ENCODE assay signal across 13 cellular contexts in the genomic region with DNA sequence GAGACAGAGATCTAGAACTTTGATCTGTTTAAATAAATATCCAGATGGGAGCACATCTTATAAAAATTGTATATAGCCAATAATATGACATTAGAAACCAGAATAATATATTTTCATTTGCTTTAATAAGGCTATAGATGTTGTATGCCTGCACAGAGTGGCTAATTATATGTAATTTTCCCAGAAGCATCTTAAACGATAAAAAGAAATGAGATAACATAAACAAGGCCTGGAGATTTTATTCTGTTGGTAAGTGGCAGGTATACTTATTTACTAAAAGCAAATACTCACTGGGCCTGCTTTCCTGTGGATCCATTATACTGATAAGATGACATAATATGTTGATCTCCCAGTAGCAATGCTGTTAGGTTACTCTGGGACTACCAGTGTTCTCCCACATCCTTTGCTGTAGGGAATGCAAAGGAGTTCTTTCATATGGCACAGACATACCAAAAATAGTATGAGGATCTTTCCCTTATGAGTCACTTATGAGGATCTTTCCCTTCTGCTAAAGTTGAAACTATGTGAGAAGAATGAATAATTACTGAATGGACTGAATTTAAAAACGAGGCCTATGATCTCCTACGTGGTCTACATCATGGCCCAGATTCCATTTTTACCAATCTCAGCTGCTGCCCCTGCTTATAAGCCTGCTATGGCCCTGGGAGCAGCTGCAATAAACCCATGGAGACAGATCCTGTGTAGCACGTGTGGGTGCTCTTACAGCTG.
A peak's percentile ranks its signal among the peaks of the same experiment; 100 is the strongest.
DNase-seq lines count a peak whose midpoint lies in the region; FAIRE-seq and TF ChIP-seq lines count a peak whose summit lies in the region.
"Had no signal": no experiment of that assay in that cellular context is flagged by ENCODE, and none has a peak within 500 bp of the region (broad histone marks: within the 10 kb centered on the region; RNA-seq: fewer than 3 reads in every experiment).

No MANE protein-coding gene starts in this region.

- DNase-seq in EH (ENCODE audit: low read depth) (peak; percentile 97), RCC 7860 (ENCODE audit: low spot score) (peak; percentile 73), epidermal melanocyte (ENCODE audit: insufficient read length, low spot score) (peak; percentile 37), non-pigmented ciliary epithelial cell (ENCODE audit: low read depth) (peak; percentile 92), tibial nerve (ENCODE audit: low spot score in 2 of 2) (no peak), suprapubic skin (ENCODE audit: low spot score in 2 of 2) (no peak), endothelial cell (ENCODE audit: low spot score) (no peak), NCI-H1092 (lab: John Stamatoyannopoulos, UW) (no peak)
- DNase-seq: activated CD4-positive, alpha-beta T cell treated with anti-CD3 and anti-CD28 coated beads, Interleukin-2, amount 10 ng/mL, durations not matched to agents 24 days and 14 days; activated naive CD4-positive, alpha-beta T cell treated with anti-CD3 and anti-CD28 coated beads, Interleukin-2, amount 10 ng/mL, durations not matched to agents 7 days and 5 days; stimulated activated CD4-positive, alpha-beta T cell treated with anti-CD3 and anti-CD28 coated beads, Interleukin-2, amount 100 ng/mL, for 24 hours had no signal

- TF ChIP-seq POLR2A in tibial nerve (IDR thresholded peaks at IDR 0.05), result no peak
- TF ChIP-seq POLR2A in suprapubic skin (IDR thresholded peaks at IDR 0.05), result no peak

- TF ChIP-seq EP300 in tibial nerve (IDR thresholded peaks at IDR 0.05) (no peak), suprapubic skin (IDR thresholded peaks at IDR 0.05) (no peak)

- H3K4me3 Mint-ChIP-seq in endothelial cell (ENCODE audit: unreplicated experiment), result no peak overlapping the region
- H3K4me3 Mint-ChIP-seq: activated CD4-positive, alpha-beta T cell treated with anti-CD3 and anti-CD28 coated beads, Interleukin-2, amount 10 ng/mL, durations not matched to agents 24 days and 14 days; activated naive CD4-positive, alpha-beta T cell treated with anti-CD3 and anti-CD28 coated beads, Interleukin-2, amount 10 ng/mL, durations not matched to agents 7 days and 5 days; stimulated activated naive CD8-positive, alpha-beta T cell treated with anti-CD3 and anti-CD28 coated beads, Interleukin-15, Interleukin-2, amounts not matched to agents 100 ng/mL and 50 ng/mL, for 24 hours had no signal

- H3K4me1 ChIP-seq in tibial nerve (peaks cover 0 to 3% (median 0%) of the 10 kb centered on the region in 4 donors), suprapubic skin (peaks cover 2% of the 10 kb centered on the region)

- H3K36me3 ChIP-seq in tibial nerve, result no peaks in the 10 kb centered on the region
- no peaks in the 10 kb centered on the region for H3K36me3 ChIP-seq in suprapubic skin

- H3K4me1 Mint-ChIP-seq in endothelial cell (ENCODE audit: unreplicated experiment), result peaks cover 8% of the 10 kb centered on the region
- H3K4me1 Mint-ChIP-seq: activated CD4-positive, alpha-beta T cell treated with anti-CD3 and anti-CD28 coated beads, Interleukin-2, amount 10 ng/mL, durations not matched to agents 24 days and 14 days; activated naive CD4-positive, alpha-beta T cell treated with anti-CD3 and anti-CD28 coated beads, Interleukin-2, amount 10 ng/mL, durations not matched to agents 7 days and 5 days had no signal

- H3K4me3 ChIP-seq in tibial nerve, result no peak overlapping the region
- no peak overlapping the region for H3K4me3 ChIP-seq in suprapubic skin

- no peaks in the 10 kb centered on the region for H3K27me3 ChIP-seq in tibial nerve
- H3K27me3 ChIP-seq in suprapubic skin, result no peaks in the 10 kb centered on the region

- peaks cover 3% of the 10 kb centered on the region for H3K27me3 Mint-ChIP-seq in endothelial cell (ENCODE audit: unreplicated experiment)
- H3K27me3 Mint-ChIP-seq: activated CD4-positive, alpha-beta T cell treated with anti-CD3 and anti-CD28 coated beads, Interleukin-2, amount 10 ng/mL, durations not matched to agents 24 days and 14 days; activated naive CD4-positive, alpha-beta T cell treated with anti-CD3 and anti-CD28 coated beads, Interleukin-2, amount 10 ng/mL, durations not matched to agents 7 days and 5 days had no signal

- TF ChIP-seq CTCF in tibial nerve (IDR thresholded peaks at IDR 0.05), result no peak
- TF ChIP-seq CTCF in suprapubic skin (IDR thresholded peaks at IDR 0.05), result no peak
- TF ChIP-seq CTCF in endothelial cell (IDR thresholded peaks at IDR 0.05; ENCODE audit: unreplicated experiment), result no peak

- no peaks in the 10 kb centered on the region for H3K9me3 ChIP-seq in tibial nerve
- H3K9me3 ChIP-seq in suprapubic skin, result no peaks in the 10 kb centered on the region

- 54 to 62% methylated on average over 4 of the region's 4 CpGs for WGBS in tibial nerve, 2 donors
- WGBS in suprapubic skin, result 51% methylated on average over 4 of the region's 4 CpGs

- FAIRE-seq in RCC 7860 (lab: Jason Lieb, UNC), result peak; percentile 67
- FAIRE-seq: GM18507 had no signal

- no peaks in the 10 kb centered on the region for H3K9me3 Mint-ChIP-seq in endothelial cell (ENCODE audit: unreplicated experiment)
- H3K9me3 Mint-ChIP-seq: activated CD4-positive, alpha-beta T cell treated with anti-CD3 and anti-CD28 coated beads, Interleukin-2, amount 10 ng/mL, durations not matched to agents 24 days and 14 days; activated naive CD4-positive, alpha-beta T cell treated with anti-CD3 and anti-CD28 coated beads, Interleukin-2, amount 10 ng/mL, durations not matched to agents 7 days and 5 days; stimulated activated naive CD8-positive, alpha-beta T cell treated with anti-CD3 and anti-CD28 coated beads, Interleukin-15, Interleukin-2, amounts not matched to agents 100 ng/mL and 50 ng/mL, for 24 hours had no signal

- no peak overlapping the region for H3K27ac Mint-ChIP-seq in endothelial cell (ENCODE audit: unreplicated experiment)
- H3K27ac Mint-ChIP-seq: activated CD4-positive, alpha-beta T cell treated with anti-CD3 and anti-CD28 coated beads, Interleukin-2, amount 10 ng/mL, durations not matched to agents 24 days and 14 days; activated naive CD4-positive, alpha-beta T cell treated with anti-CD3 and anti-CD28 coated beads, Interleukin-2, amount 10 ng/mL, durations not matched to agents 7 days and 5 days; stimulated activated naive CD8-positive, alpha-beta T cell treated with anti-CD3 and anti-CD28 coated beads, Interleukin-15, Interleukin-2, amounts not matched to agents 100 ng/mL and 50 ng/mL, for 24 hours had no signal

- H3K36me3 Mint-ChIP-seq in endothelial cell (ENCODE audit: low read depth, unreplicated experiment), result no peaks in the 10 kb centered on the region
- H3K36me3 Mint-ChIP-seq: activated naive CD4-positive, alpha-beta T cell treated with anti-CD3 and anti-CD28 coated beads, Interleukin-2, amount 10 ng/mL, durations not matched to agents 7 days and 5 days had no signal

- H3K27ac ChIP-seq in tibial nerve, result no peak overlapping the region
- H3K27ac ChIP-seq in suprapubic skin, result no peak overlapping the region

Comparison
In these comparisons a context has a peak if more than half of its experiments do, and no peak if none do; other contexts are left out.
1. DNase-seq: peak in EH (single experiment), RCC 7860 (single experiment), epidermal melanocyte (single experiment) and non-pigmented ciliary epithelial cell (single experiment); none in tibial nerve (0 of 2), suprapubic skin (0 of 2), endothelial cell (single experiment) and NCI-H1092 (single experiment).